ENCODE assay signal across 1 cellular context in genomic region chr17:36152639-36153120, GRCh38.
TF ChIP-seq lines count a peak whose summit lies in the region.

No MANE protein-coding gene starts in this region.

TF ChIP-seq in HCT116, 20 proteins besides CTCF, POLR2A, EP300 and RAD21 (continued from another document):
- TF ChIP-seq ZBTB33 (IDR thresholded peaks at IDR 0.05; ENCODE audit: extremely low read depth, insufficient replicate concordance, low read length) (no peak), ZNF274 (IDR thresholded peaks at IDR 0.05; ENCODE audit: low read depth, low read length) (no peak)
TF ChIP-seq in HCT116: peak in this region for 0.
